2 cellular contexts compared by ENCODE assay signal in the genomic region with DNA sequence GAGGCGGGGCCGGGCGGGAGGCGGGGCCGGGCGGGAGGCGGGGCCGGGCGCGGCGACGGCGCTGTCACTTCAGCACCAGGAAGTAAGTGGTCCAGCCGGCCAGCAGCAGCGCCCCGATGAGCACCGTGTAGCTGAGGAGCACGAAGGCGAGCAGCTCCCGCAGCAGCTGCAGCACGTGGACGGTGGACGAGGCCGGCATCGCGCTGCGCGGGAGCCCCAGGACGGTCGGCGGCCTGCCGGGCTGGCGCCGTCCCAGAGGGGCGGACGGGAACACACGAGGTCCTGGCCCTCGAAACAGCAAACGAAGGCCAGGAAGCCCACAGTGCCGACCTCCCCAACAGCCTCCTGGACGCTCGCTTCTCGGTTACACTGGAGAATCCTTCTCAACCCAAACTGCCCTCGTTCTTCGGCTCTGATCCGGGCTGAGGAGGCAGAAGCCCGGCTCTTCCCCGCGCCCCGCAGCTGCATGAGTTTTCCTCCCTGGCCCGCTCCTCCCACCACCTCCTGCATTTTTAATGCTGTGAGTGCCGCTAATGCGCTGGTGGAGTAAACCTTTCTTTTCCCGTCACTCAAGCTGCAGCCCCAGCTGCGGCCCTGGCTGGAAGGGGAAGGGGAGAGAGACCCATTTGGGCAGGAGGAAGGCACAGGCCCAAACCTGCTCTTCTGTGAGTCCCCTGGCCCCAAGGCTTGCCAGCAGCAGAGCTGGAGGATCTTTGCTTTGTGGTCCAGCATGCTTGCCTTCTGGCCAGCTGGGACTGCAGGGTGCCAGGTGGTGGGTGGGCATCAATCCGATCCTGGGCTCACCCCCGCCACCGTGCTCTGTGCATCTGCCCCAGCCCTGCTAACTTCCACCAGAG.
A peak's percentile ranks its signal among the peaks of the same experiment; 100 is the strongest.
TF ChIP-seq lines count a peak whose summit lies in the region.

No MANE protein-coding gene starts in this region.

TF ChIP-seq in HEK293, 187 proteins besides CTCF, POLR2A, EP300 and RAD21 (continued from another document and continues in another):
- TF ChIP-seq, protein P1, sequence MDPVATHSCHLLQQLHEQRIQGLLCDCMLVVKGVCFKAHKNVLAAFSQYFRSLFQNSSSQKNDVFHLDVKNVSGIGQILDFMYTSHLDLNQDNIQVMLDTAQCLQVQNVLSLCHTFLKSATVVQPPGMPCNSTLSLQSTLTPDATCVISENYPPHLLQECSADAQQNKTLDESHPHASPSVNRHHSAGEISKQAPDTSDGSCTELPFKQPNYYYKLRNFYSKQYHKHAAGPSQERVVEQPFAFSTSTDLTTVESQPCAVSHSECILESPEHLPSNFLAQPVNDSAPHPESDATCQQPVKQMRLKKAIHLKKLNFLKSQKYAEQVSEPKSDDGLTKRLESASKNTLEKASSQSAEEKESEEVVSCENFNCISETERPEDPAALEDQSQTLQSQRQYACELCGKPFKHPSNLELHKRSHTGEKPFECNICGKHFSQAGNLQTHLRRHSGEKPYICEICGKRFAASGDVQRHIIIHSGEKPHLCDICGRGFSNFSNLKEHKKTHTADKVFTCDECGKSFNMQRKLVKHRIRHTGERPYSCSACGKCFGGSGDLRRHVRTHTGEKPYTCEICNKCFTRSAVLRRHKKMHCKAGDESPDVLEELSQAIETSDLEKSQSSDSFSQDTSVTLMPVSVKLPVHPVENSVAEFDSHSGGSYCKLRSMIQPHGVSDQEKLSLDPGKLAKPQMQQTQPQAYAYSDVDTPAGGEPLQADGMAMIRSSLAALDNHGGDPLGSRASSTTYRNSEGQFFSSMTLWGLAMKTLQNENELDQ (tag by site-specific recombination; IDR thresholded peaks at IDR 0.05; ENCODE audit: low read depth): no peak
- TF ChIP-seq ZNF23 (tag by site-specific recombination; IDR thresholded peaks at IDR 0.05; ENCODE audit: borderline replicate concordance): no peak
- TF ChIP-seq ZNF501 (tag by site-specific recombination; IDR thresholded peaks at IDR 0.05): no peak
- TF ChIP-seq GLIS1 (tag by site-specific recombination; IDR thresholded peaks at IDR 0.05): no peak
- no peak for TF ChIP-seq MYNN (tag by site-specific recombination; IDR thresholded peaks at IDR 0.05; ENCODE audit: borderline replicate concordance)
- TF ChIP-seq ZBTB20 (tag by site-specific recombination; IDR thresholded peaks at IDR 0.05): peak; percentile 56
- no peak for TF ChIP-seq ZNF10 (tag by site-specific recombination; IDR thresholded peaks at IDR 0.05)
- TF ChIP-seq ZNF704 (tag by site-specific recombination; IDR thresholded peaks at IDR 0.05): no peak
- TF ChIP-seq, protein P2, sequence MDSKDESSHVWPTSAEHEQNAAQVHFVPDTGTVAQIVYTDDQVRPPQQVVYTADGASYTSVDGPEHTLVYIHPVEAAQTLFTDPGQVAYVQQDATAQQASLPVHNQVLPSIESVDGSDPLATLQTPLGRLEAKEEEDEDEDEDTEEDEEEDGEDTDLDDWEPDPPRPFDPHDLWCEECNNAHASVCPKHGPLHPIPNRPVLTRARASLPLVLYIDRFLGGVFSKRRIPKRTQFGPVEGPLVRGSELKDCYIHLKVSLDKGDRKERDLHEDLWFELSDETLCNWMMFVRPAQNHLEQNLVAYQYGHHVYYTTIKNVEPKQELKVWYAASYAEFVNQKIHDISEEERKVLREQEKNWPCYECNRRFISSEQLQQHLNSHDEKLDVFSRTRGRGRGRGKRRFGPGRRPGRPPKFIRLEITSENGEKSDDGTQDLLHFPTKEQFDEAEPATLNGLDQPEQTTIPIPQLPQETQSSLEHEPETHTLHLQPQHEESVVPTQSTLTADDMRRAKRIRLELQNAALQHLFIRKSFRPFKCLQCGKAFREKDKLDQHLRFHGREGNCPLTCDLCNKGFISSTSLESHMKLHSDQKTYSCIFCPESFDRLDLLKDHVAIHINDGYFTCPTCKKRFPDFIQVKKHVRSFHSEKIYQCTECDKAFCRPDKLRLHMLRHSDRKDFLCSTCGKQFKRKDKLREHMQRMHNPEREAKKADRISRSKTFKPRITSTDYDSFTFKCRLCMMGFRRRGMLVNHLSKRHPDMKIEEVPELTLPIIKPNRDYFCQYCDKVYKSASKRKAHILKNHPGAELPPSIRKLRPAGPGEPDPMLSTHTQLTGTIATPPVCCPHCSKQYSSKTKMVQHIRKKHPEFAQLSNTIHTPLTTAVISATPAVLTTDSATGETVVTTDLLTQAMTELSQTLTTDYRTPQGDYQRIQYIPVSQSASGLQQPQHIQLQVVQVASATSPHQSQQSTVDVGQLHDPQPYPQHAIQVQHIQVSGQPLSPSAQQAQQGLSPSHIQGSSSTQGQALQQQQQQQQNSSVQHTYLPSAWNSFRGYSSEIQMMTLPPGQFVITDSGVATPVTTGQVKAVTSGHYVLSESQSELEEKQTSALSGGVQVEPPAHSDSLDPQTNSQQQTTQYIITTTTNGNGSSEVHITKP (tag by site-specific recombination; IDR thresholded peaks at IDR 0.05): peak; percentile 31; the same call in 1 of the 2 replicates
- no peak for TF ChIP-seq ZBTB21 (tag by site-specific recombination; IDR thresholded peaks at IDR 0.05)
- no peak for TF ChIP-seq ZNF266 (tag by site-specific recombination; IDR thresholded peaks at IDR 0.05; ENCODE audit: low read depth)
- TF ChIP-seq ZNF600 (tag by site-specific recombination; IDR thresholded peaks at IDR 0.05): peak; percentile 42; the same call in 1 of the 2 replicates
- no peak for TF ChIP-seq SETDB1 (IDR thresholded peaks at IDR 0.05; ENCODE audit: insufficient read length, low read length)
- TF ChIP-seq ZNF776 (tag by site-specific recombination; IDR thresholded peaks at IDR 0.05; ENCODE audit: borderline replicate concordance): no peak
- TF ChIP-seq ZNF221 (tag by site-specific recombination; IDR thresholded peaks at IDR 0.05; ENCODE audit: borderline replicate concordance): no peak
- no peak for TF ChIP-seq GLI4 (tag by site-specific recombination; IDR thresholded peaks at IDR 0.05)
- no peak for TF ChIP-seq SP3 (tag by site-specific recombination; IDR thresholded peaks at IDR 0.05)
- no peak for TF ChIP-seq ZNF24 (tag by site-specific recombination; IDR thresholded peaks at IDR 0.05)
- TF ChIP-seq ZNF555 (tag by site-specific recombination; conservative IDR thresholded peaks at IDR 0.05): no peak
- no peak for TF ChIP-seq AEBP2 (tag by site-specific recombination; IDR thresholded peaks at IDR 0.05; ENCODE audit: borderline replicate concordance)
- TF ChIP-seq SCRT2 (tag by site-specific recombination; IDR thresholded peaks at IDR 0.05): no peak

TF ChIP-seq in GM12878, 131 proteins besides CTCF, POLR2A, EP300 and RAD21 (continued from another document and continues in another):
- TF ChIP-seq, protein P3, sequence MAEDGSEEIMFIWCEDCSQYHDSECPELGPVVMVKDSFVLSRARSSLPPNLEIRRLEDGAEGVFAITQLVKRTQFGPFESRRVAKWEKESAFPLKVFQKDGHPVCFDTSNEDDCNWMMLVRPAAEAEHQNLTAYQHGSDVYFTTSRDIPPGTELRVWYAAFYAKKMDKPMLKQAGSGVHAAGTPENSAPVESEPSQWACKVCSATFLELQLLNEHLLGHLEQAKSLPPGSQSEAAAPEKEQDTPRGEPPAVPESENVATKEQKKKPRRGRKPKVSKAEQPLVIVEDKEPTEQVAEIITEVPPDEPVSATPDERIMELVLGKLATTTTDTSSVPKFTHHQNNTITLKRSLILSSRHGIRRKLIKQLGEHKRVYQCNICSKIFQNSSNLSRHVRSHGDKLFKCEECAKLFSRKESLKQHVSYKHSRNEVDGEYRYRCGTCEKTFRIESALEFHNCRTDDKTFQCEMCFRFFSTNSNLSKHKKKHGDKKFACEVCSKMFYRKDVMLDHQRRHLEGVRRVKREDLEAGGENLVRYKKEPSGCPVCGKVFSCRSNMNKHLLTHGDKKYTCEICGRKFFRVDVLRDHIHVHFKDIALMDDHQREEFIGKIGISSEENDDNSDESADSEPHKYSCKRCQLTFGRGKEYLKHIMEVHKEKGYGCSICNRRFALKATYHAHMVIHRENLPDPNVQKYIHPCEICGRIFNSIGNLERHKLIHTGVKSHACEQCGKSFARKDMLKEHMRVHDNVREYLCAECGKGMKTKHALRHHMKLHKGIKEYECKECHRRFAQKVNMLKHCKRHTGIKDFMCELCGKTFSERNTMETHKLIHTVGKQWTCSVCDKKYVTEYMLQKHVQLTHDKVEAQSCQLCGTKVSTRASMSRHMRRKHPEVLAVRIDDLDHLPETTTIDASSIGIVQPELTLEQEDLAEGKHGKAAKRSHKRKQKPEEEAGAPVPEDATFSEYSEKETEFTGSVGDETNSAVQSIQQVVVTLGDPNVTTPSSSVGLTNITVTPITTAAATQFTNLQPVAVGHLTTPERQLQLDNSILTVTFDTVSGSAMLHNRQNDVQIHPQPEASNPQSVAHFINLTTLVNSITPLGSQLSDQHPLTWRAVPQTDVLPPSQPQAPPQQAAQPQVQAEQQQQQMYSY (CRISPR knock-in tag; IDR thresholded peaks at IDR 0.05): no peak
- TF ChIP-seq SMAD5 (IDR thresholded peaks at IDR 0.05; ENCODE audit: low read depth) (no peak), DPF2 (IDR thresholded peaks at IDR 0.05) (no peak), HDAC6 (IDR thresholded peaks at IDR 0.05; ENCODE audit: unreplicated experiment) (no peak), WRNIP1 (IDR thresholded peaks at IDR 0.05; ENCODE audit: borderline replicate concordance, low read depth, low read length) (no peak), ESRRA (IDR thresholded peaks at IDR 0.05; ENCODE audit: low read length) (no peak), MLLT1 (IDR thresholded peaks at IDR 0.05) (no peak), TBL1XR1 (IDR thresholded peaks at IDR 0.05; ENCODE audit: low read depth, low read length) (no peak), NR2C2 (IDR thresholded peaks at IDR 0.05; ENCODE audit: borderline replicate concordance, control insufficient read depth, insufficient read length, low read depth) (no peak), GATAD2B (conservative IDR thresholded peaks at IDR 0.05; ENCODE audit: low read depth) (0 out of 2 replicates have a peak, but pooled peaks have one; percentile 47), BMI1 (IDR thresholded peaks at IDR 0.05; ENCODE audit: borderline replicate concordance) (no peak), YY1 (IDR thresholded peaks at IDR 0.05; ENCODE audit: low read depth, low read length) (no peak), SMARCA5 (IDR thresholded peaks at IDR 0.05) (no peak), BCL3 (IDR thresholded peaks at IDR 0.05; ENCODE audit: borderline replicate concordance, insufficient read depth, low read depth, low read length, poor library complexity, severe bottlenecking) (no peak), ZZZ3 (IDR thresholded peaks at IDR 0.05; ENCODE audit: control insufficient read depth, insufficient read length, low read depth) (no peak), MYB (IDR thresholded peaks at IDR 0.05; ENCODE audit: borderline replicate concordance, low read depth, low read length) (no peak)
- TF ChIP-seq, protein P4, sequence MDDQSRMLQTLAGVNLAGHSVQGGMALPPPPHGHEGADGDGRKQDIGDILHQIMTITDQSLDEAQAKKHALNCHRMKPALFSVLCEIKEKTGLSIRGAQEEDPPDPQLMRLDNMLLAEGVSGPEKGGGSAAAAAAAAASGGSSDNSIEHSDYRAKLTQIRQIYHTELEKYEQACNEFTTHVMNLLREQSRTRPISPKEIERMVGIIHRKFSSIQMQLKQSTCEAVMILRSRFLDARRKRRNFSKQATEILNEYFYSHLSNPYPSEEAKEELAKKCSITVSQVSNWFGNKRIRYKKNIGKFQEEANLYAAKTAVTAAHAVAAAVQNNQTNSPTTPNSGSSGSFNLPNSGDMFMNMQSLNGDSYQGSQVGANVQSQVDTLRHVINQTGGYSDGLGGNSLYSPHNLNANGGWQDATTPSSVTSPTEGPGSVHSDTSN (IDR thresholded peaks at IDR 0.05; ENCODE audit: insufficient replicate concordance, low read depth, low read length): no peak
- TF ChIP-seq, protein P5, sequence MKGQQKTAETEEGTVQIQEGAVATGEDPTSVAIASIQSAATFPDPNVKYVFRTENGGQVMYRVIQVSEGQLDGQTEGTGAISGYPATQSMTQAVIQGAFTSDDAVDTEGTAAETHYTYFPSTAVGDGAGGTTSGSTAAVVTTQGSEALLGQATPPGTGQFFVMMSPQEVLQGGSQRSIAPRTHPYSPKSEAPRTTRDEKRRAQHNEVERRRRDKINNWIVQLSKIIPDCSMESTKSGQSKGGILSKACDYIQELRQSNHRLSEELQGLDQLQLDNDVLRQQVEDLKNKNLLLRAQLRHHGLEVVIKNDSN (IDR thresholded peaks at IDR 0.05; ENCODE audit: borderline replicate concordance, extremely low read length, insufficient read depth, low read depth, low read length): no peak
- TF ChIP-seq, protein P6, sequence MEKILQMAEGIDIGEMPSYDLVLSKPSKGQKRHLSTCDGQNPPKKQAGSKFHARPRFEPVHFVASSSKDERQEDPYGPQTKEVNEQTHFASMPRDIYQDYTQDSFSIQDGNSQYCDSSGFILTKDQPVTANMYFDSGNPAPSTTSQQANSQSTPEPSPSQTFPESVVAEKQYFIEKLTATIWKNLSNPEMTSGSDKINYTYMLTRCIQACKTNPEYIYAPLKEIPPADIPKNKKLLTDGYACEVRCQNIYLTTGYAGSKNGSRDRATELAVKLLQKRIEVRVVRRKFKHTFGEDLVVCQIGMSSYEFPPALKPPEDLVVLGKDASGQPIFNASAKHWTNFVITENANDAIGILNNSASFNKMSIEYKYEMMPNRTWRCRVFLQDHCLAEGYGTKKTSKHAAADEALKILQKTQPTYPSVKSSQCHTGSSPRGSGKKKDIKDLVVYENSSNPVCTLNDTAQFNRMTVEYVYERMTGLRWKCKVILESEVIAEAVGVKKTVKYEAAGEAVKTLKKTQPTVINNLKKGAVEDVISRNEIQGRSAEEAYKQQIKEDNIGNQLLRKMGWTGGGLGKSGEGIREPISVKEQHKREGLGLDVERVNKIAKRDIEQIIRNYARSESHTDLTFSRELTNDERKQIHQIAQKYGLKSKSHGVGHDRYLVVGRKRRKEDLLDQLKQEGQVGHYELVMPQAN (conservative IDR thresholded peaks at IDR 0.05): peak; percentile 92
